19 cellular contexts compared by ENCODE assay signal in the genomic region with DNA sequence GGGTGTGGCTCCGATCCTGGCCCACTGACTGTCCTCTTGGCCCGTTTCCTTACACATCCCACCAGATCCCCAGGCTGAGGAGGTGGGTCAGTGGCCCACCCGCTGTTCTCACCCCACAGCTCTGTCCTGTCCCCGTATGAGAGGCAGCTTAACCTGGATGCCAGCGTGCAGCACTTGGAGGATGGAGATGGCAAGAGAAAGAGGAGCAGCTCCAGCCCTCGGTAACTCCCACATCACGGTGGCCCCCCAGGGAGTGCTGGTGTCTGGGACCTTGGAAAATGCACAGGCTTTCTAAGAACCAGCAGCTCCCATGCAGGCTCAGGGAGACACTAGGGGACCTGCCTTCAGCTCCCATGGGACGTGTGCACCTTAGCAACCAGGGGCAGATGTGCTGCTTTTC.
"Had no signal": no experiment of that assay in that cellular context is flagged by ENCODE, and none has a peak within 500 bp of the region (broad histone marks: within the 10 kb centered on the region; RNA-seq: fewer than 3 reads in every experiment).

No MANE protein-coding gene starts in this region.

- H3K9me3 ChIP-seq: esophagus squamous epithelium, gastrocnemius medialis, heart right ventricle, left lung, lower lobe of right lung, mucosa of descending colon had no signal

- DNase-seq: cortex of kidney; effector CD8-positive, alpha-beta T cell; effector memory CD8-positive, alpha-beta T cell; endodermal cell; erythroblast; esophagus squamous epithelium; foreskin fibroblast; foreskin melanocyte; gastrocnemius medialis; glutamatergic neuron; head of caudate nucleus; heart right ventricle; left ventricle myocardium superior; mesenchymal stem cell had no signal

- H3K27me3 ChIP-seq: esophagus squamous epithelium had no signal

- H3K27ac ChIP-seq: epithelial cell of prostate, esophagus squamous epithelium, gastrocnemius medialis, heart right ventricle, left lung, lower lobe of right lung had no signal

- ATAC-seq: effector memory CD8-positive, alpha-beta T cell; esophagus mucosa; gastrocnemius medialis; heart right ventricle; left lung; left ventricle myocardium superior; lower lobe of right lung; mucosa of descending colon had no signal

- H3K4me3 ChIP-seq: esophagus squamous epithelium, gastrocnemius medialis, heart right ventricle, left lung, lower lobe of right lung, mucosa of descending colon had no signal
